In genomic region chr6:89048985-89049384, GRCh38 we compare ENCODE assay signal across 17 cellular contexts. TPM values are rescaled to one million over a fixed set of nuclear protein-coding genes. Genes with fewer than 3 reads are reported as not detected.
DNase-seq lines count a peak whose midpoint lies in the region; ATAC-seq, FAIRE-seq and TF ChIP-seq lines count a peak whose summit lies in the region.
"Had no signal": no experiment of that assay in that cellular context is flagged by ENCODE, and none has a peak within 500 bp of the region (broad histone marks: within the 10 kb centered on the region; RNA-seq: fewer than 3 reads in every experiment).

No MANE protein-coding gene starts in this region.

- no peak for ATAC-seq in HG02885 (IDR thresholded peaks at IDR 0.05; ENCODE audit: poor library complexity, unreplicated experiment)
- ATAC-seq: effector memory CD8-positive, alpha-beta T cell; left colon had no signal

- 89% methylated on average over 1 of the region's 1 CpG for WGBS in suprapubic skin

- TF ChIP-seq CTCF in A673 (conservative IDR thresholded peaks at IDR 0.05; ENCODE audit: low read depth, low read length): no peak
- no peak for TF ChIP-seq CTCF in fibroblast of villous mesenchyme (IDR thresholded peaks at IDR 0.05; ENCODE audit: insufficient read depth, low read depth, low read length)
- TF ChIP-seq CTCF in suprapubic skin (IDR thresholded peaks at IDR 0.05): no peak
- TF ChIP-seq CTCF in WERI-Rb-1 (IDR thresholded peaks at IDR 0.05; ENCODE audit: low read depth, low read length): no peak

- TF ChIP-seq POLR2A in H54 (IDR thresholded peaks at IDR 0.05; ENCODE audit: low read depth, low read length) (no peak), suprapubic skin (IDR thresholded peaks at IDR 0.05) (no peak)

- DNase-seq in A673 (ENCODE audit: low spot score) (peak; percentile 36), H54 (ENCODE audit: insufficient read length, low spot score) (no peak), T1000 (lab: John Stamatoyannopoulos, UW) (peak; percentile 33), fibroblast of villous mesenchyme (ENCODE audit: low read depth) (peak; percentile 53), NCI-H1092 (lab: John Stamatoyannopoulos, UW) (no peak), suprapubic skin (ENCODE audit: low spot score in 2 of 2) (no peak), WERI-Rb-1 (no peak)
- DNase-seq: activated CD8-positive, alpha-beta memory T cell treated with anti-CD3 and anti-CD28 coated beads, Interleukin-2, amount 50 U/mL, for 4 hours; activated naive CD4-positive, alpha-beta T cell treated with anti-CD3 and anti-CD28 coated beads for 36 hours; effector memory CD8-positive, alpha-beta T cell; heart right ventricle; left colon; stimulated activated CD4-positive, alpha-beta T cell treated with anti-CD3 and anti-CD28 coated beads, Interleukin-2, amount 100 ng/mL, for 24 hours had no signal

- intact Hi-C loops in A673 (cut with micrococcal nuclease; ENCODE audit: unreplicated experiment): no loop called here

- H3K9me3 ChIP-seq in A673 (ENCODE audit: low read depth, low read length, poor library complexity, severe bottlenecking) (no peaks in the 10 kb centered on the region), suprapubic skin (no peaks in the 10 kb centered on the region), WERI-Rb-1 (ENCODE audit: severe bottlenecking) (no peaks in the 10 kb centered on the region)
- H3K9me3 ChIP-seq: heart right ventricle, thoracic aorta had no signal

- CTCF ChIA-PET in A673 (lab: Charles Lee): no interaction called here

- POLR2A ChIA-PET in A673 (lab: Charles Lee; ENCODE audit: low non-redundant PET): no interaction called here

- H3K4me3 ChIP-seq in A673 (ENCODE audit: low read depth, low read length, poor library complexity, severe bottlenecking) (no peak overlapping the region), fibroblast of villous mesenchyme (ENCODE audit: low read depth, low read length) (no peak overlapping the region), suprapubic skin (no peak overlapping the region), WERI-Rb-1 (ENCODE audit: low read depth, low read length) (no peak overlapping the region)
- H3K4me3 ChIP-seq: cardiac muscle cell, heart right ventricle, thoracic aorta had no signal

- no TSS peak for BruUV-seq in A673 (replicated peaks; lab: Mats Ljungman, UMichigan)

- no peak for TF ChIP-seq EP300 in suprapubic skin (IDR thresholded peaks at IDR 0.05)

- FAIRE-seq in H54 (lab: Jason Lieb, UNC): peak; percentile 70
- FAIRE-seq: GM12892 had no signal

- H3K4me1 ChIP-seq in A673 (ENCODE audit: insufficient read depth, low read length, poor library complexity, severe bottlenecking): no peaks in the 10 kb centered on the region
- H3K4me1 ChIP-seq in suprapubic skin: peaks cover 12% of the 10 kb centered on the region

- H3K27ac ChIP-seq in A673 (ENCODE audit: low read depth, low read length, poor library complexity, severe bottlenecking) (no peak overlapping the region), suprapubic skin (no peak overlapping the region), WERI-Rb-1 (no peak overlapping the region)
- H3K27ac ChIP-seq: cardiac muscle cell, thoracic aorta had no signal

- H3K36me3 ChIP-seq in A673 (ENCODE audit: insufficient read depth, low read length, poor library complexity, severe bottlenecking) (no peaks in the 10 kb centered on the region), suprapubic skin (no peaks in the 10 kb centered on the region), WERI-Rb-1 (no peaks in the 10 kb centered on the region)
- H3K36me3 ChIP-seq: cardiac muscle cell, heart right ventricle, thoracic aorta had no signal

- H3K27me3 ChIP-seq in A673 (replicated peaks; ENCODE audit: insufficient read depth, low read depth, low read length, poor library complexity) (no peaks in the 10 kb centered on the region), suprapubic skin (no peaks in the 10 kb centered on the region), WERI-Rb-1 (ENCODE audit: insufficient read depth, low read depth, severe bottlenecking) (no peaks in the 10 kb centered on the region)
- H3K27me3 ChIP-seq: cardiac muscle cell, heart right ventricle had no signal

RNA-seq across cellular contexts. Expression of gene PNRC1, which starts 31.6 kb away (rescaled TPM):
- total RNA-seq in A673 (2021): 26.4 and 36.1 TPM in 2 replicates
- 38.7 and 46.2 TPM in 2 replicates for total RNA-seq in fibroblast of villous mesenchyme
- total RNA-seq in suprapubic skin: 100 to 1,000 TPM; 238 to 292 (median 271) TPM

Comparison
In these comparisons a context has a peak if more than half of its experiments do, and no peak if none do; other contexts are left out.
1. DNase-seq: peak in A673 (single experiment), T1000 (single experiment) and fibroblast of villous mesenchyme (single experiment); none in H54 (single experiment), NCI-H1092 (single experiment), suprapubic skin (0 of 2) and WERI-Rb-1 (single experiment).